Comparison of ENCODE assay signal across 20 cellular contexts in genomic region chr3:63654246-63654645, GRCh38. TPM values are rescaled to one million over a fixed set of nuclear protein-coding genes. Genes with fewer than 3 reads are reported as not detected.
DNase-seq lines count a peak whose midpoint lies in the region; ATAC-seq and TF ChIP-seq lines count a peak whose summit lies in the region.
"Had no signal": no experiment of that assay in that cellular context is flagged by ENCODE, and none has a peak within 500 bp of the region (broad histone marks: within the 10 kb centered on the region; RNA-seq: fewer than 3 reads in every experiment).

No MANE protein-coding gene starts in this region.

- H3K27ac ChIP-seq in SJSA1 = peak overlapping the region; percentile 92
- H3K27ac ChIP-seq: A549, Peyer's patch had no signal

- H3K27me3 ChIP-seq in SJSA1 (replicated peaks) = no peaks in the 10 kb centered on the region
- H3K27me3 ChIP-seq: MG63, Peyer's patch had no signal

- DNase-seq in GM03348 (ENCODE audit: low spot score) (peak; percentile 9), SJSA1 (ENCODE audit: low read depth in 1 of 2, low spot score in 2 of 2) (no peak), fibroblast of pulmonary artery (ENCODE audit: low read depth) (peak; percentile 7), renal cortical epithelial cell (ENCODE audit: low read depth) (peak; percentile 11), NCI-H1105 (lab: John Stamatoyannopoulos, UW) (no peak), AG08396 (ENCODE audit: low spot score) (no peak)
- DNase-seq in activated naive CD4-positive, alpha-beta T cell treated with Interleukin-2 at 50 U/mL for 16 hours = no peak
- DNase-seq: Caco-2; CD4-positive, CD25-positive, alpha-beta regulatory T cell; MG63; NCI-H1092; NCI-H1694; NCI-H2227 treated with DMSO at 0.1 percent for 48 hours; NCI-H524 treated with DMSO at 0.1 percent for 48 hours; Peyer's patch; SHP77 had no signal

- TF ChIP-seq CTCF in fibroblast of pulmonary artery (IDR thresholded peaks at IDR 0.05; ENCODE audit: low read length, missing control alignments) = no peak

- no peaks in the 10 kb centered on the region; the same call in 1 of the 2 replicates for H3K9me3 ChIP-seq in SJSA1 (replicated peaks)
- H3K9me3 ChIP-seq: A549, Caco-2, MG63, Peyer's patch had no signal

- no peak overlapping the region for H3K4me3 ChIP-seq in SJSA1
- no peak overlapping the region for H3K4me3 ChIP-seq in fibroblast of pulmonary artery (replicated peaks; ENCODE audit: low read depth, low read length)
- H3K4me3 ChIP-seq: A549, MG63, Peyer's patch had no signal

- H3K36me3 ChIP-seq in SJSA1 = no peaks in the 10 kb centered on the region
- H3K36me3 ChIP-seq: MG63, Peyer's patch had no signal

- ATAC-seq in GM18873 (IDR thresholded peaks at IDR 0.05; ENCODE audit: low FRiP score, unreplicated experiment) = no peak
- ATAC-seq: A549, HCT116 had no signal

- H3K4me1 ChIP-seq in SJSA1 (replicated peaks) = peaks cover 36% of the 10 kb centered on the region
- H3K4me1 ChIP-seq: A549, Caco-2, Peyer's patch had no signal

RNA-seq across cellular contexts. Expression of gene SNTN, which starts 1.8 kb away (rescaled TPM):
- total RNA-seq in SJSA1 (2014; rRNA removed; shearing (Covaris generic)) = not detected in 2 replicates
- not detected in 2 replicates for total RNA-seq in renal cortical epithelial cell
- total RNA-seq: B cell; Caco-2; CD4-positive, CD25-positive, alpha-beta regulatory T cell; Peyer's patch had no signal

Comparison
In these comparisons a context has a peak if more than half of its experiments do, and no peak if none do; other contexts are left out.
1. DNase-seq: peak in GM03348 (single experiment), fibroblast of pulmonary artery (single experiment) and renal cortical epithelial cell (single experiment); none in SJSA1 (0 of 2), activated naive CD4-positive, alpha-beta T cell treated with Interleukin-2 at 50 U/mL for 16 hours (single experiment), NCI-H1105 (single experiment) and AG08396 (single experiment).